In the genomic region with DNA sequence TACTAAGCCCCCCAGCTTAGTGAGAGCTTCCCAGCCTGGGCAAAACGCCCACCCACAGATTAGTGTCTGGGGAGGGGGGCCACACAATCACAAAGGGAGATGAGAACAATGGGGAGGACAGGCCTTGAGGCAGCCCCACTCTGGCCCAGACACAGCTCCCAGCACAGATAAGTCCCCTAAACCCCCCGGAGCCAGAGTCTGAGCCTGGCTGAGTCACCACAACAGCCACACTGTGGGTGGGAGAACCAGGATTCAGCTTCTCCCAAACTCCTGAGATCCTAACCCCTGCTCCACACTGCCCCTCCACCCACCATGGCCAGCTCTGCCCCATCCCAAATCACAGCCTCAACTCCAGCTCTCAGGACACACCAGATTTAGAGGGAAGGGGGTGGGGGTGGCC, we compare ENCODE assay signal across 17 cellular contexts. TPM values are rescaled to one million over a fixed set of nuclear protein-coding genes. Genes with fewer than 3 reads are reported as not detected.
DNase-seq lines count a peak whose midpoint lies in the region; ATAC-seq, FAIRE-seq and TF ChIP-seq lines count a peak whose summit lies in the region.
"Had no signal": no experiment of that assay in that cellular context is flagged by ENCODE, and none has a peak within 500 bp of the region (broad histone marks: within the 10 kb centered on the region; RNA-seq: fewer than 3 reads in every experiment).

No MANE protein-coding gene starts in this region.

- H3K9ac ChIP-seq in HepG2 (ENCODE audit: insufficient read depth, low read depth, low read length): no peak overlapping the region

- no peaks in the 10 kb centered on the region for H3K9me3 Mint-ChIP-seq in progenitor cell of endocrine pancreas (ENCODE audit: low read depth)
- H3K9me3 Mint-ChIP-seq: activated T-cell treated with anti-CD3 and anti-CD28 coated beads, Interleukin-2, amount 50 U/mL, for 72 hours had no signal

- H3K4me1 ChIP-seq in HepG2 (ENCODE audit: insufficient read depth, low read length): peaks cover 38% of the 10 kb centered on the region

- H3K27me3 ChIP-seq in HepG2 (ENCODE audit: control insufficient read depth in 1 of 2, insufficient read depth in 2 of 2, low read length in 2 of 2): peaks cover 3 to 26% of the 10 kb centered on the region in 2 experiments; a peak in 3 of 5 replicates

- no peak overlapping the region for H3K4me3 Mint-ChIP-seq in progenitor cell of endocrine pancreas (ENCODE audit: low read depth)
- H3K4me3 Mint-ChIP-seq: activated T-cell treated with anti-CD3 and anti-CD28 coated beads, Interleukin-2, amount 50 U/mL, for 72 hours had no signal

- no peaks in the 10 kb centered on the region for H4K20me1 ChIP-seq in HepG2 (ENCODE audit: insufficient read depth, low read length)

- TF ChIP-seq CTCF in RWPE1 (conservative IDR thresholded peaks at IDR 0.05; ENCODE audit: low read depth): no peak
- no peak for TF ChIP-seq CTCF in progenitor cell of endocrine pancreas (IDR thresholded peaks at IDR 0.05; ENCODE audit: unreplicated experiment)
- TF ChIP-seq CTCF in HepG2 (CRISPR knock-in tag; IDR thresholded peaks at IDR 0.05): no peak

- no peak for TF ChIP-seq RAD21 in HepG2 (CRISPR knock-in tag; IDR thresholded peaks at IDR 0.05)

- no peaks in the 10 kb centered on the region for H3K9me3 ChIP-seq in HepG2 (ENCODE audit: low read length)

- 0% methylated on average over 1 of the region's 2 CpGs for WGBS in HepG2 (ENCODE audit: low lambda C conversion rate)

- no peak for ATAC-seq in HepG2
- ATAC-seq: activated T-cell treated with anti-CD3 and anti-CD28 coated beads, Interleukin-2, amount 50 U/mL, for 72 hours had no signal

- H3K79me2 ChIP-seq in HepG2 (ENCODE audit: insufficient read depth, low read length): no peaks in the 10 kb centered on the region

- no peaks in the 10 kb centered on the region for H3K36me3 ChIP-seq in HepG2 (replicated peaks in 1 of 2; ENCODE audit: control insufficient read depth in 1 of 2, insufficient read depth in 2 of 2, low read length in 2 of 2)

- H3K27ac ChIP-seq in RWPE1 (peak overlapping the region; percentile 2; the same call in 1 of the 2 replicates), epithelial cell of prostate (peak overlapping the region; percentile 95), HepG2 (ENCODE audit: extremely low read length, insufficient read depth, low read length) (no peak overlapping the region)
- H3K27ac ChIP-seq: SK-N-MC had no signal

- peak overlapping the region; percentile 98 for H3K27ac Mint-ChIP-seq in progenitor cell of endocrine pancreas
- H3K27ac Mint-ChIP-seq: activated T-cell treated with anti-CD3 and anti-CD28 coated beads, Interleukin-2, amount 50 U/mL, for 72 hours had no signal

- BruUV-seq in HepG2 (replicated peaks; lab: Mats Ljungman, UMichigan): no TSS peak

- H3K27me3 Mint-ChIP-seq in progenitor cell of endocrine pancreas: no peaks in the 10 kb centered on the region

- intact Hi-C loops in HepG2 (cut with micrococcal nuclease; ENCODE audit: unreplicated experiment): no loop called here

- H3K4me3 ChIP-seq in HepG2 (replicated peaks in 1 of 3; ENCODE audit: insufficient read depth in 1 of 3, low read depth in 2 of 3, low read length in 3 of 3): no peak overlapping the region
- H3K4me3 ChIP-seq: SK-N-MC had no signal

- no peak for FAIRE-seq in HepG2 (lab: Jason Lieb, UNC)
- FAIRE-seq: colon, TTC549 had no signal

- no peak for TF ChIP-seq POLR2A in HepG2 (IDR thresholded peaks at IDR 0.05; ENCODE audit: insufficient read depth in 1 of 2, low read depth in 2 of 2, low read length in 2 of 2)

- POLR2A ChIA-PET in RWPE1 (lab: Yijun Ruan, JAX; ENCODE audit: low non-redundant PET) (interaction anchor here (0.5 to 0.6 kb wide), 2 partner anchors 18 to 677 kb away, joined by 4 to 5 read pairs; no protein-coding TSS in a partner anchor), HepG2 (lab: Yijun Ruan, JAX) (interaction anchor here (1.9 kb wide), 1 partner anchor 13 kb away, joined by 4 read pairs; no protein-coding TSS in a partner anchor)

- TF ChIP-seq EP300 in HepG2 (IDR thresholded peaks at IDR 0.05; ENCODE audit: low read depth in 2 of 2, low read length in 2 of 2) (no peak), HepG2 (CRISPR knock-in tag; IDR thresholded peaks at IDR 0.05; ENCODE audit: borderline replicate concordance) (no peak)

- no peak overlapping the region for H2AFZ ChIP-seq in HepG2 (ENCODE audit: low read length)

- peak; percentile 63 for DNase-seq in ELF-1 (ENCODE audit: low read depth, low spot score)
- no peak for DNase-seq in RWPE1 (ENCODE audit: low spot score)
- DNase-seq in epithelial cell of prostate (ENCODE audit: low read depth, low spot score): no peak
- DNase-seq in progenitor cell of endocrine pancreas (ENCODE audit: low spot score, unreplicated experiment): no peak
- DNase-seq in NCI-H1436 (lab: John Stamatoyannopoulos, UW): no peak
- DNase-seq in HepG2 (ENCODE audit: low spot score): no peak
- DNase-seq in medulla oblongata (ENCODE audit: extremely low spot score): no peak
- DNase-seq in DMS53 treated with DMSO at 0.1 percent for 48 hours (lab: John Stamatoyannopoulos, UW; ENCODE audit: unreplicated experiment): no peak
- DNase-seq: activated CD4-positive, alpha-beta T cell treated with anti-CD3 and anti-CD28 coated beads, Interleukin-2, amount 50 U/mL, for 48 hours; activated T-cell treated with anti-CD3 and anti-CD28 coated beads, Interleukin-2, amount 50 U/mL, for 72 hours; head of caudate nucleus; Kasumi-1; NCI-H146; stimulated activated naive CD4-positive, alpha-beta T cell treated with Interleukin-2 at 50 U/mL for 16 hours had no signal

- in situ Hi-C loops in HepG2 (cut with HindIII; ENCODE audit: extremely low pct_ligation_motif_present, low pct_unique_long_range_greater_than_20kb): no loop called here

- CTCF ChIA-PET in RWPE1 (lab: Yijun Ruan, JAX) (interaction anchor here (0.6 to 1.8 kb wide), 4 partner anchors 9 to 126 kb away, joined by 3 to 5 read pairs (median 5); a partner anchor contains a TSS), HepG2 (lab: Yijun Ruan, JAX; ENCODE audit: low intra/inter-chr PET ratio, low total read pairs) (no interaction called here)

- H3K4me2 ChIP-seq in HepG2 (ENCODE audit: low read depth, low read length): no peak overlapping the region

- H3K4me1 Mint-ChIP-seq in progenitor cell of endocrine pancreas (ENCODE audit: low read depth): peaks cover 35% of the 10 kb centered on the region

- H3K36me3 Mint-ChIP-seq in progenitor cell of endocrine pancreas (ENCODE audit: insufficient read depth): no peaks in the 10 kb centered on the region

RNA-seq across cellular contexts. Expression of a gene that starts 4.2 kb away (rescaled TPM):
- 1.9 and 2.4 TPM in 2 replicates for total RNA-seq in progenitor cell of endocrine pancreas
- total RNA-seq in HepG2 (2016; rRNA removed; fragmentation: Illumina TruSeq; extraction: Trizol): 12.3 and 12.4 TPM in 2 replicates
- total RNA-seq in HepG2 (2016; cell fraction: cytosol; rRNA removed; fragmentation: Illumina TruSeq; extraction: Trizol; ENCODE audit: low read depth): 5.2 and 6.1 TPM in 2 replicates
- 11.2 and 11.6 TPM in 2 replicates for total RNA-seq in HepG2 (2016; cell fraction: insoluble cytoplasmic fraction; rRNA removed; fragmentation: Illumina TruSeq; extraction: Trizol)
- total RNA-seq in HepG2 (2016; cell fraction: membrane; rRNA removed; fragmentation: Illumina TruSeq; extraction: Trizol): 16.6 and 17.2 TPM in 2 replicates
- total RNA-seq in HepG2 (2016; cell fraction: nucleus; rRNA removed; fragmentation: Illumina TruSeq; extraction: Trizol): 7.8 and 11.8 TPM in 2 replicates
- 5.9 and 9.2 TPM in 2 replicates for polyA plus RNA-seq in HepG2 (2011; rRNA removed)
- 7.8 and 14.6 TPM in 2 replicates for polyA plus RNA-seq in HepG2 (2011; cell fraction: cytosol; rRNA removed)
- polyA plus RNA-seq in HepG2 (2011; cell fraction: nucleus; rRNA removed): 5.3 and 7.3 TPM in 2 replicates
- polyA plus RNA-seq in HepG2 (2012): 4.5 and 7.4 TPM in 2 replicates
- polyA plus RNA-seq in HepG2 (2016; cell fraction: cytosol; fragmentation: Illumina TruSeq; extraction: Trizol; ENCODE audit: low read depth): 3.2 and 3.6 TPM in 2 replicates
- 8.1 and 8.9 TPM in 2 replicates for polyA plus RNA-seq in HepG2 (2016; cell fraction: insoluble cytoplasmic fraction; fragmentation: Illumina TruSeq; extraction: Trizol; ENCODE audit: low read depth)
- 8.1 and 9.9 TPM in 2 replicates for polyA plus RNA-seq in HepG2 (2016; cell fraction: membrane; fragmentation: Illumina TruSeq; extraction: Trizol; ENCODE audit: low read depth)
- 10.0 and 12.0 TPM in 2 replicates for polyA plus RNA-seq in HepG2 (2016; cell fraction: nucleus; fragmentation: Illumina TruSeq; extraction: Trizol; ENCODE audit: insufficient read depth, low read depth)
- 0.30 and 21.8 TPM in 2 replicates for polyA minus RNA-seq in HepG2 (2011; rRNA and poly(A)+ RNA removed; ENCODE audit: low replicate concordance)
- 1.8 and 6.0 TPM in 2 replicates for polyA minus RNA-seq in HepG2 (2011; cell fraction: cytosol; rRNA and poly(A)+ RNA removed)
- 5.8 and 10.3 TPM in 2 replicates for polyA minus RNA-seq in HepG2 (2011; cell fraction: nucleus; rRNA and poly(A)+ RNA removed)

RNA-seq across cellular contexts. Expression of a gene that starts 13.0 kb away (rescaled TPM):
- total RNA-seq in progenitor cell of endocrine pancreas (14.7 and 16.7 TPM in 2 replicates), HepG2 (2016; rRNA removed; fragmentation: Illumina TruSeq; extraction: Trizol) (2.9 and 4.0 TPM in 2 replicates)
- 3.2 and 6.6 TPM in 2 replicates for total RNA-seq in HepG2 (2016; cell fraction: cytosol; rRNA removed; fragmentation: Illumina TruSeq; extraction: Trizol; ENCODE audit: low read depth)
- total RNA-seq in HepG2 (2016; cell fraction: insoluble cytoplasmic fraction; rRNA removed; fragmentation: Illumina TruSeq; extraction: Trizol): 3.0 and 3.4 TPM in 2 replicates
- total RNA-seq in HepG2 (2016; cell fraction: membrane; rRNA removed; fragmentation: Illumina TruSeq; extraction: Trizol): 4.4 and 4.5 TPM in 2 replicates
- total RNA-seq in HepG2 (2016; cell fraction: nucleus; rRNA removed; fragmentation: Illumina TruSeq; extraction: Trizol): 1.6 and 2.4 TPM in 2 replicates
- 2.6 and 2.9 TPM in 2 replicates for polyA plus RNA-seq in HepG2 (2011; rRNA removed)
- polyA plus RNA-seq in HepG2 (2011; cell fraction: cytosol; rRNA removed): 2.1 and 2.2 TPM in 2 replicates
- polyA plus RNA-seq in HepG2 (2011; cell fraction: nucleus; rRNA removed): 3.6 and 5.0 TPM in 2 replicates
- 1.2 and 1.6 TPM in 2 replicates for polyA plus RNA-seq in HepG2 (2012)
- 3.9 and 4.2 TPM in 2 replicates for polyA plus RNA-seq in HepG2 (2016; cell fraction: cytosol; fragmentation: Illumina TruSeq; extraction: Trizol; ENCODE audit: low read depth)
- polyA plus RNA-seq in HepG2 (2016; cell fraction: insoluble cytoplasmic fraction; fragmentation: Illumina TruSeq; extraction: Trizol; ENCODE audit: low read depth): 2.9 and 3.2 TPM in 2 replicates
- 3.3 and 4.6 TPM in 2 replicates for polyA plus RNA-seq in HepG2 (2016; cell fraction: membrane; fragmentation: Illumina TruSeq; extraction: Trizol; ENCODE audit: low read depth)
- polyA plus RNA-seq in HepG2 (2016; cell fraction: nucleus; fragmentation: Illumina TruSeq; extraction: Trizol; ENCODE audit: insufficient read depth, low read depth): 2.6 and 3.4 TPM in 2 replicates
- 0.22 and 1.7 TPM in 2 replicates for polyA minus RNA-seq in HepG2 (2011; rRNA and poly(A)+ RNA removed; ENCODE audit: low replicate concordance)
- 0.88 TPM in 1 of 2 replicates, not detected in the other for polyA minus RNA-seq in HepG2 (2011; cell fraction: cytosol; rRNA and poly(A)+ RNA removed)
- not detected in 2 replicates for polyA minus RNA-seq in HepG2 (2011; cell fraction: nucleus; rRNA and poly(A)+ RNA removed)

RNA-seq across cellular contexts. Expression of a gene that starts 15.5 kb away (rescaled TPM):
- 0.20 TPM in 1 of 2 replicates, not detected in the other for total RNA-seq in progenitor cell of endocrine pancreas
- total RNA-seq in HepG2 (2016; rRNA removed; fragmentation: Illumina TruSeq; extraction: Trizol): 0.20 TPM in 1 of 2 replicates, not detected in the other
- not detected in 2 replicates for total RNA-seq in HepG2 (2016; cell fraction: cytosol; rRNA removed; fragmentation: Illumina TruSeq; extraction: Trizol; ENCODE audit: low read depth)
- total RNA-seq in HepG2 (2016; cell fraction: insoluble cytoplasmic fraction; rRNA removed; fragmentation: Illumina TruSeq; extraction: Trizol): 0.07 and 0.37 TPM in 2 replicates
- not detected in 2 replicates for total RNA-seq in HepG2 (2016; cell fraction: membrane; rRNA removed; fragmentation: Illumina TruSeq; extraction: Trizol)
- 0.16 and 0.34 TPM in 2 replicates for total RNA-seq in HepG2 (2016; cell fraction: nucleus; rRNA removed; fragmentation: Illumina TruSeq; extraction: Trizol)
- 0.13 and 0.17 TPM in 2 replicates for polyA plus RNA-seq in HepG2 (2011; rRNA removed)
- 0.04 and 0.05 TPM in 2 replicates for polyA plus RNA-seq in HepG2 (2011; cell fraction: cytosol; rRNA removed)
- polyA plus RNA-seq in HepG2 (2011; cell fraction: nucleus; rRNA removed): 0.61 and 0.68 TPM in 2 replicates
- polyA plus RNA-seq in HepG2 (2012): 0.16 and 0.21 TPM in 2 replicates
- polyA plus RNA-seq in HepG2 (2016; cell fraction: cytosol; fragmentation: Illumina TruSeq; extraction: Trizol; ENCODE audit: low read depth): 0.03 TPM in 1 of 2 replicates, not detected in the other
- 0.07 and 0.09 TPM in 2 replicates for polyA plus RNA-seq in HepG2 (2016; cell fraction: insoluble cytoplasmic fraction; fragmentation: Illumina TruSeq; extraction: Trizol; ENCODE audit: low read depth)
- 0.03 and 0.05 TPM in 2 replicates for polyA plus RNA-seq in HepG2 (2016; cell fraction: membrane; fragmentation: Illumina TruSeq; extraction: Trizol; ENCODE audit: low read depth)
- polyA plus RNA-seq in HepG2 (2016; cell fraction: nucleus; fragmentation: Illumina TruSeq; extraction: Trizol; ENCODE audit: insufficient read depth, low read depth): 0.46 and 0.75 TPM in 2 replicates
- 0.02 and 0.09 TPM in 2 replicates for polyA minus RNA-seq in HepG2 (2011; rRNA and poly(A)+ RNA removed; ENCODE audit: low replicate concordance)
- not detected in 2 replicates for polyA minus RNA-seq in HepG2 (2011; cell fraction: cytosol; rRNA and poly(A)+ RNA removed)
- polyA minus RNA-seq in HepG2 (2011; cell fraction: nucleus; rRNA and poly(A)+ RNA removed): 0.13 and 1.2 TPM in 2 replicates

RNA-seq across cellular contexts. Expression of a gene that starts 32.7 kb away (rescaled TPM):
- total RNA-seq in progenitor cell of endocrine pancreas (54.8 and 57.9 TPM in 2 replicates), HepG2 (2016; rRNA removed; fragmentation: Illumina TruSeq; extraction: Trizol) (63.6 and 90.3 TPM in 2 replicates)
- total RNA-seq in HepG2 (2016; cell fraction: cytosol; rRNA removed; fragmentation: Illumina TruSeq; extraction: Trizol; ENCODE audit: low read depth): 42.8 and 47.2 TPM in 2 replicates
- 69.1 and 94.1 TPM in 2 replicates for total RNA-seq in HepG2 (2016; cell fraction: insoluble cytoplasmic fraction; rRNA removed; fragmentation: Illumina TruSeq; extraction: Trizol)
- 38.8 and 43.9 TPM in 2 replicates for total RNA-seq in HepG2 (2016; cell fraction: membrane; rRNA removed; fragmentation: Illumina TruSeq; extraction: Trizol)
- 22.5 and 26.3 TPM in 2 replicates for total RNA-seq in HepG2 (2016; cell fraction: nucleus; rRNA removed; fragmentation: Illumina TruSeq; extraction: Trizol)
- 51.0 and 62.6 TPM in 2 replicates for polyA plus RNA-seq in HepG2 (2011; rRNA removed)
- 106 and 118 TPM in 2 replicates for polyA plus RNA-seq in HepG2 (2011; cell fraction: cytosol; rRNA removed)
- polyA plus RNA-seq in HepG2 (2011; cell fraction: nucleus; rRNA removed): 15.6 and 18.7 TPM in 2 replicates
- 89.3 and 89.5 TPM in 2 replicates for polyA plus RNA-seq in HepG2 (2012)
- polyA plus RNA-seq in HepG2 (2016; cell fraction: cytosol; fragmentation: Illumina TruSeq; extraction: Trizol; ENCODE audit: low read depth): 34.9 and 42.4 TPM in 2 replicates
- polyA plus RNA-seq in HepG2 (2016; cell fraction: insoluble cytoplasmic fraction; fragmentation: Illumina TruSeq; extraction: Trizol; ENCODE audit: low read depth): 172 and 184 TPM in 2 replicates
- polyA plus RNA-seq in HepG2 (2016; cell fraction: membrane; fragmentation: Illumina TruSeq; extraction: Trizol; ENCODE audit: low read depth): 42.5 and 42.9 TPM in 2 replicates
- polyA plus RNA-seq in HepG2 (2016; cell fraction: nucleus; fragmentation: Illumina TruSeq; extraction: Trizol; ENCODE audit: insufficient read depth, low read depth): 86.6 and 87.7 TPM in 2 replicates
- polyA minus RNA-seq in HepG2 (2011; rRNA and poly(A)+ RNA removed; ENCODE audit: low replicate concordance): 5.2 and 9.4 TPM in 2 replicates
- polyA minus RNA-seq in HepG2 (2011; cell fraction: cytosol; rRNA and poly(A)+ RNA removed): 13.5 and 14.1 TPM in 2 replicates
- 6.7 and 7.2 TPM in 2 replicates for polyA minus RNA-seq in HepG2 (2011; cell fraction: nucleus; rRNA and poly(A)+ RNA removed)

RNA-seq across cellular contexts. Expression of a gene that starts 32.7 kb away (rescaled TPM):
- total RNA-seq in progenitor cell of endocrine pancreas (58.6 and 59.0 TPM in 2 replicates), HepG2 (2016; rRNA removed; fragmentation: Illumina TruSeq; extraction: Trizol) (30.0 and 31.0 TPM in 2 replicates)
- total RNA-seq in HepG2 (2016; cell fraction: cytosol; rRNA removed; fragmentation: Illumina TruSeq; extraction: Trizol; ENCODE audit: low read depth): 7.1 and 7.8 TPM in 2 replicates
- 27.7 and 32.6 TPM in 2 replicates for total RNA-seq in HepG2 (2016; cell fraction: insoluble cytoplasmic fraction; rRNA removed; fragmentation: Illumina TruSeq; extraction: Trizol)
- 12.3 and 13.2 TPM in 2 replicates for total RNA-seq in HepG2 (2016; cell fraction: membrane; rRNA removed; fragmentation: Illumina TruSeq; extraction: Trizol)
- total RNA-seq in HepG2 (2016; cell fraction: nucleus; rRNA removed; fragmentation: Illumina TruSeq; extraction: Trizol): 29.0 and 31.9 TPM in 2 replicates
- polyA plus RNA-seq in HepG2 (2011; rRNA removed): 22.7 and 29.2 TPM in 2 replicates
- 20.1 and 24.6 TPM in 2 replicates for polyA plus RNA-seq in HepG2 (2011; cell fraction: cytosol; rRNA removed)
- polyA plus RNA-seq in HepG2 (2011; cell fraction: nucleus; rRNA removed): 86.9 and 94.3 TPM in 2 replicates
- 28.0 and 30.9 TPM in 2 replicates for polyA plus RNA-seq in HepG2 (2012)
- polyA plus RNA-seq in HepG2 (2016; cell fraction: cytosol; fragmentation: Illumina TruSeq; extraction: Trizol; ENCODE audit: low read depth): 7.2 and 7.6 TPM in 2 replicates
- 35.3 and 36.4 TPM in 2 replicates for polyA plus RNA-seq in HepG2 (2016; cell fraction: insoluble cytoplasmic fraction; fragmentation: Illumina TruSeq; extraction: Trizol; ENCODE audit: low read depth)
- 8.8 and 9.8 TPM in 2 replicates for polyA plus RNA-seq in HepG2 (2016; cell fraction: membrane; fragmentation: Illumina TruSeq; extraction: Trizol; ENCODE audit: low read depth)
- polyA plus RNA-seq in HepG2 (2016; cell fraction: nucleus; fragmentation: Illumina TruSeq; extraction: Trizol; ENCODE audit: insufficient read depth, low read depth): 46.7 and 52.4 TPM in 2 replicates
- 42.0 and 54.5 TPM in 2 replicates for polyA minus RNA-seq in HepG2 (2011; rRNA and poly(A)+ RNA removed; ENCODE audit: low replicate concordance)
- polyA minus RNA-seq in HepG2 (2011; cell fraction: cytosol; rRNA and poly(A)+ RNA removed): 9.2 and 9.4 TPM in 2 replicates
- polyA minus RNA-seq in HepG2 (2011; cell fraction: nucleus; rRNA and poly(A)+ RNA removed): 23.0 and 26.6 TPM in 2 replicates
